8 cellular contexts compared by ENCODE assay signal in genomic region chr10:80472234-80473095, GRCh38. TPM values are rescaled to one million over a fixed set of nuclear protein-coding genes. Genes with fewer than 3 reads are reported as not detected.
A peak's percentile ranks its signal among the peaks of the same experiment; 100 is the strongest.
DNase-seq lines count a peak whose midpoint lies in the region; ATAC-seq and TF ChIP-seq lines count a peak whose summit lies in the region.

No MANE protein-coding gene starts in this region.

- no peaks in the 10 kb centered on the region for H3K27me3 Mint-ChIP-seq in type B pancreatic cell

- no peaks in the 10 kb centered on the region for H4K20me1 ChIP-seq in fibroblast of lung (ENCODE audit: control insufficient read depth, extremely low read depth, insufficient read depth, low read length)

- H3K27me3 ChIP-seq in fibroblast of lung (ENCODE audit: control insufficient read depth, insufficient read depth, low read length), result no peaks in the 10 kb centered on the region

- peak overlapping the region; percentile 49 for H3K27ac ChIP-seq in fibroblast of lung (ENCODE audit: insufficient read depth, low read length)

- peak overlapping the region; percentile 17 for H3K4me3 Mint-ChIP-seq in type B pancreatic cell

- no peak overlapping the region for H2AFZ ChIP-seq in fibroblast of lung (ENCODE audit: low read length)

- intact Hi-C loops in cardiac septum (cut with DNase I) (no loop called here), Right ventricle myocardium superior (cut with DNase I) (no loop called here)

- DNase-seq in cardiac septum (ENCODE audit: low spot score), result peak; percentile 17
- DNase-seq in Right ventricle myocardium superior, result no peak
- peak; percentile 88 for DNase-seq in fibroblast of lung (ENCODE audit: low read depth in 2 of 2)
- no peak for DNase-seq in type B pancreatic cell (ENCODE audit: extremely low spot score, unreplicated experiment)
- DNase-seq in inferior parietal cortex (ENCODE audit: extremely low spot score), result no peak
- DNase-seq in NCI-H146 treated with DMSO at 0.1 percent for 48 hours (lab: John Stamatoyannopoulos, UW; ENCODE audit: unreplicated experiment), result no peak

- H3K9ac ChIP-seq in fibroblast of lung (ENCODE audit: insufficient read depth, low read length), result no peak overlapping the region

- peaks cover 1% of the 10 kb centered on the region for H3K36me3 ChIP-seq in fibroblast of lung (ENCODE audit: control insufficient read depth, insufficient read depth, low read length)

- no peak overlapping the region for H3K4me3 ChIP-seq in fibroblast of lung (replicated peaks in 1 of 4; ENCODE audit: control extremely low read depth in 1 of 4, insufficient read depth in 1 of 4, low read depth in 3 of 4, low read length in 4 of 4)

- peak overlapping the region; percentile 93 for H3K27ac Mint-ChIP-seq in type B pancreatic cell

- H3K4me2 ChIP-seq in fibroblast of lung (ENCODE audit: extremely low read depth, insufficient read depth, low read length), result no peak overlapping the region

- peaks cover 27% of the 10 kb centered on the region for H3K4me1 ChIP-seq in fibroblast of lung (ENCODE audit: control insufficient read depth, extremely low read depth, insufficient read depth, low read length)

- TF ChIP-seq CTCF in fibroblast of lung (conservative IDR thresholded peaks at IDR 0.05 in 1 of 2, IDR thresholded peaks at IDR 0.05 in 1 of 2; ENCODE audit: low read depth in 1 of 2, low read length in 2 of 2) (peak in 1 of 2 donors; percentile 18), type B pancreatic cell (conservative IDR thresholded peaks at IDR 0.05) (peak; percentile 18)

- peaks cover 56% of the 10 kb centered on the region for H3K4me1 Mint-ChIP-seq in type B pancreatic cell (ENCODE audit: unreplicated experiment)

- H3K79me2 ChIP-seq in fibroblast of lung (ENCODE audit: control insufficient read depth, insufficient read depth, low read length), result peaks cover 44% of the 10 kb centered on the region

- H3K9me3 Mint-ChIP-seq in type B pancreatic cell, result peaks cover 4% of the 10 kb centered on the region

- ATAC-seq in Right ventricle myocardium superior (ENCODE audit: poor library complexity) (no peak), HG02763 (IDR thresholded peaks at IDR 0.05; ENCODE audit: unreplicated experiment) (peak; percentile 91), SK-N-SH treated with all-trans-retinoic acid at 6 μM for 48 hours (peak; percentile 64)

- peaks cover 21% of the 10 kb centered on the region for H3K36me3 Mint-ChIP-seq in type B pancreatic cell

- H3K9me3 ChIP-seq in fibroblast of lung (ENCODE audit: control insufficient read depth, insufficient read depth, low read depth, low read length), result no peaks in the 10 kb centered on the region

TF ChIP-seq in SK-N-SH treated with all-trans-retinoic acid at 6 μM for 48 hours, 23 proteins besides CTCF, POLR2A, EP300 and RAD21:
- TF ChIP-seq ZNF70 (CRISPR knock-in tag; IDR thresholded peaks at IDR 0.05) (no peak), TCF4 (CRISPR knock-in tag; IDR thresholded peaks at IDR 0.05; ENCODE audit: borderline replicate concordance) (no peak)

RNA-seq across cellular contexts. Expression of gene TSPAN14, which starts 18.4 kb away (rescaled TPM):
- total RNA-seq in cardiac septum (20.1 TPM), Right ventricle myocardium superior (36.6 TPM), fibroblast of lung (5.6 and 12.1 TPM in 2 replicates), type B pancreatic cell (ENCODE audit: low replicate concordance) (111 and 159 TPM in 2 replicates)
- 30.9 and 50.0 TPM in 2 replicates for polyA plus RNA-seq in fibroblast of lung
- polyA plus RNA-seq in fibroblast of lung (2012), result 25.5 and 41.9 TPM in 2 replicates
- polyA minus RNA-seq in fibroblast of lung (ENCODE audit: low replicate concordance), result 34.8 and 96.2 TPM in 2 replicates

Comparison
In these comparisons a context has a peak if more than half of its experiments do, and no peak if none do; other contexts are left out.
1. DNase-seq: peak in cardiac septum (single experiment) and fibroblast of lung (2 of 2); none in Right ventricle myocardium superior (single experiment), type B pancreatic cell (single experiment), inferior parietal cortex (single experiment) and NCI-H146 treated with DMSO at 0.1 percent for 48 hours (single experiment).